ENCODE assay signal across 8 cellular contexts in the genomic region with DNA sequence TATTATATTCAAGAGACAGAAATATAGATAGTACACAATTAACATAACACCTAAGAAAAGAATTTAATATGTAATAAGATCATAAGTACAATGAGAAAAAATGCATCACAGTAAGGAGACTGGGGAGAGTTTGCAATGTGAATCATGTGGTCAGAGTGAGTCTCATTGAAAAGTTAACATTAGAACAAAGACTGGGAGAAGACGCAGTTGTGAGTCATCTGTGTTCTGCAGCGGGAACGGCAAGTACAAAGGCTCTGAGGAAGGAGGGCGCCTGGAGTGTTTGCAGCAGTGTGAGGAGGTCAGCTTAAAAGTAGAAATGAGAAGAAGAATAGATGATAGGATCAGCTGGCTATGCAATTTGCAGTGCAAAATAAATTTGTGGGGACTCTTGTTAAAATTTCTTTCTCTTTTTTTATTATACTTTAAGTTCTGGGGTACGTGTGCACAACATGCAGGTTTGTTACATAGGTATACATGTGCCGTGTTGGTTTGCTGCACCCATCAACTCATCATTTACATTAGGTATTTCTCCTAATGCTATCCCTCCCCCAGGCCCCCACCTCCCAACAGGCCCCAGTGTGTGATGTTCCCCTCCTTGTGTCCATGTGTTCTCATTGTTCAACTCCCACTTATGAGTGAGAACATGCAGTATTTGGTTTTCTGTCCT. TPM values are rescaled to one million over a fixed set of nuclear protein-coding genes. Genes with fewer than 3 reads are reported as not detected.
DNase-seq lines count a peak whose midpoint lies in the region; ATAC-seq and TF ChIP-seq lines count a peak whose summit lies in the region.
"Not testable (repeated sequence)": the region's sequence is repeated elsewhere in the genome, so short reads cannot be mapped to it uniquely, and the experiment has no call there.

No MANE protein-coding gene starts in this region.

- not testable (repeated sequence) for H3K9me3 ChIP-seq in A673 (ENCODE audit: low read depth, low read length, poor library complexity, severe bottlenecking); OCI-LY3 (ENCODE audit: insufficient read depth, low read length); smooth muscle cell (replicated peaks; ENCODE audit: low read depth)

- not testable (repeated sequence) for H3K4me3 ChIP-seq in A673 (ENCODE audit: low read depth, low read length, poor library complexity, severe bottlenecking); choroid plexus epithelial cell (ENCODE audit: low read depth, low read length); smooth muscle cell
- H3K4me3 ChIP-seq in OCI-LY3 (ENCODE audit: low read length) = peak overlapping the region; percentile 31

- not testable (repeated sequence) for H3K79me2 ChIP-seq in OCI-LY3 (ENCODE audit: low read length); smooth muscle cell (ENCODE audit: low read depth)

- H3K36me3 ChIP-seq in A673 (ENCODE audit: insufficient read depth, low read length, poor library complexity, severe bottlenecking); OCI-LY3 (replicated peaks; ENCODE audit: low read depth, low read length); smooth muscle cell (ENCODE audit: low read depth): not testable (repeated sequence)

- WGBS in smooth muscle cell (ENCODE audit: low lambda C conversion rate) = 31% methylated on average over 6 of the region's 6 CpGs

- H3K4me2 ChIP-seq in OCI-LY3 (ENCODE audit: low read length) = peak overlapping the region; percentile 84
- peak overlapping the region; percentile 76 for H3K4me2 ChIP-seq in smooth muscle cell

- BruUV-seq in A673 (replicated peaks; lab: Mats Ljungman, UMichigan) = not testable (repeated sequence)

- H3K27ac ChIP-seq in A673 (ENCODE audit: low read depth, low read length, poor library complexity, severe bottlenecking) = not testable (repeated sequence)
- H3K27ac ChIP-seq in OCI-LY3 (ENCODE audit: low read length) (peak overlapping the region; percentile 94), smooth muscle cell (ENCODE audit: low read depth) (peak overlapping the region; percentile 96)

- not testable (repeated sequence) for H3K9me3 Mint-ChIP-seq in activated CD8-positive, alpha-beta memory T cell treated with anti-CD3 and anti-CD28 coated beads, Interleukin-2, amount 10 ng/mL, durations not matched to agents 7 days and 5 days (ENCODE audit: low read depth)

- intact Hi-C loops in A673 (cut with micrococcal nuclease; ENCODE audit: unreplicated experiment) = not testable (repeated sequence)

- not testable (repeated sequence) for H3K4me3 Mint-ChIP-seq in activated CD8-positive, alpha-beta memory T cell treated with anti-CD3 and anti-CD28 coated beads, Interleukin-2, amount 10 ng/mL, durations not matched to agents 7 days and 5 days

- H3K27ac Mint-ChIP-seq in activated CD8-positive, alpha-beta memory T cell treated with anti-CD3 and anti-CD28 coated beads, Interleukin-2, amount 10 ng/mL, durations not matched to agents 7 days and 5 days = peak overlapping the region; percentile 3

- not testable (repeated sequence) for H2AFZ ChIP-seq in OCI-LY3 (ENCODE audit: low read depth, low read length); smooth muscle cell (ENCODE audit: low read depth)

- ATAC-seq in GM18909 (IDR thresholded peaks at IDR 0.05; ENCODE audit: poor library complexity, unreplicated experiment) (peak; percentile 61), HG03064 (IDR thresholded peaks at IDR 0.05; ENCODE audit: low read depth, unreplicated experiment) (peak; percentile 45)
- peak; percentile 84 for ATAC-seq in activated CD8-positive, alpha-beta memory T cell treated with anti-CD3 and anti-CD28 coated beads, Interleukin-2, amount 10 ng/mL, durations not matched to agents 7 days and 5 days

- H3F3A ChIP-seq in smooth muscle cell (ENCODE audit: low read depth) = peaks cover 20% of the 10 kb centered on the region

- CTCF ChIA-PET in A673 (lab: Charles Lee); activated CD8-positive, alpha-beta memory T cell treated with anti-CD3 and anti-CD28 coated beads, Interleukin-2, amount 10 ng/mL, durations not matched to agents 7 days and 5 days (lab: Charles Lee): not testable (repeated sequence)

- TF ChIP-seq CTCF in A673 (conservative IDR thresholded peaks at IDR 0.05; ENCODE audit: low read depth, low read length); OCI-LY3 (IDR thresholded peaks at IDR 0.05; ENCODE audit: low read depth, low read length); choroid plexus epithelial cell (conservative IDR thresholded peaks at IDR 0.05; ENCODE audit: low read depth, low read length); smooth muscle cell (IDR thresholded peaks at IDR 0.05; ENCODE audit: borderline replicate concordance, insufficient read depth, poor library complexity, severe bottlenecking): not testable (repeated sequence)

- POLR2A ChIA-PET in A673 (lab: Charles Lee; ENCODE audit: low non-redundant PET) = not testable (repeated sequence)

- H3K27me3 ChIP-seq in A673 (replicated peaks; ENCODE audit: insufficient read depth, low read depth, low read length, poor library complexity); OCI-LY3 (ENCODE audit: low read depth, low read length); smooth muscle cell (ENCODE audit: low read depth): not testable (repeated sequence)

- H3K4me1 ChIP-seq in A673 (ENCODE audit: insufficient read depth, low read length, poor library complexity, severe bottlenecking) (peaks cover 29% of the 10 kb centered on the region), OCI-LY3 (ENCODE audit: low read length) (peaks cover 66% of the 10 kb centered on the region), smooth muscle cell (ENCODE audit: low read depth) (peaks cover 27% of the 10 kb centered on the region)

- DNase-seq in A673 (ENCODE audit: low spot score) (peak; percentile 77), choroid plexus epithelial cell (ENCODE audit: low read depth) (peak; percentile 97), kidney tubule cell (ENCODE audit: low spot score) (peak; percentile 52)
- peak; percentile 58 for DNase-seq in activated CD8-positive, alpha-beta memory T cell treated with anti-CD3 and anti-CD28 coated beads, Interleukin-2, amount 10 ng/mL, durations not matched to agents 7 days and 5 days
- not testable (repeated sequence) for DNase-seq in smooth muscle cell (lab: John Stamatoyannopoulos, UW; ENCODE audit: unreplicated experiment)

- H3K9ac ChIP-seq in OCI-LY3 (ENCODE audit: low read length) = peak overlapping the region; percentile 54
- H3K9ac ChIP-seq in smooth muscle cell (ENCODE audit: low read depth) = peak overlapping the region; percentile 76

- H4K20me1 ChIP-seq in OCI-LY3 (ENCODE audit: insufficient read depth, low read length); smooth muscle cell (ENCODE audit: low read depth): not testable (repeated sequence)

- peaks cover 39% of the 10 kb centered on the region for H3K4me1 Mint-ChIP-seq in activated CD8-positive, alpha-beta memory T cell treated with anti-CD3 and anti-CD28 coated beads, Interleukin-2, amount 10 ng/mL, durations not matched to agents 7 days and 5 days

- H3K27me3 Mint-ChIP-seq in activated CD8-positive, alpha-beta memory T cell treated with anti-CD3 and anti-CD28 coated beads, Interleukin-2, amount 10 ng/mL, durations not matched to agents 7 days and 5 days = not testable (repeated sequence)

- H3K36me3 Mint-ChIP-seq in activated CD8-positive, alpha-beta memory T cell treated with anti-CD3 and anti-CD28 coated beads, Interleukin-2, amount 10 ng/mL, durations not matched to agents 7 days and 5 days = peaks cover 15% of the 10 kb centered on the region

RNA-seq across cellular contexts. Expression of gene RGS1, which starts 44.4 kb away (rescaled TPM):
- 0.28 TPM in 1 of 2 replicates, not detected in the other for total RNA-seq in A673 (2021)
- total RNA-seq in activated CD8-positive, alpha-beta memory T cell treated with anti-CD3 and anti-CD28 coated beads, Interleukin-2, amount 10 ng/mL, durations not matched to agents 7 days and 5 days = 10 to 100 TPM; 27.1 to 35.7 TPM
- total RNA-seq in smooth muscle cell = 224 and 333 TPM in 2 replicates
- polyA plus RNA-seq in smooth muscle cell = 88.7 and 119 TPM in 2 replicates

Comparison
In these comparisons a context has a peak if more than half of its experiments do, and no peak if none do; other contexts are left out.
1. RNA of gene RGS1, which starts 44.4 kb away (total RNA-seq): 224 to 333 TPM in smooth muscle cell and 27.1 to 35.7 TPM in activated CD8-positive, alpha-beta memory T cell treated with anti-CD3 and anti-CD28 coated beads, Interleukin-2, amount 10 ng/mL, durations not matched to agents 7 days and 5 days; 0.28 TPM in A673; every median in the first group is over 10 times any median in the second.
2. Peak in every context shown above with its lines, with median percentiles within 50 percentile points of each other: ATAC-seq.